ENCODE assay signal across 8 cellular contexts in the genomic region with DNA sequence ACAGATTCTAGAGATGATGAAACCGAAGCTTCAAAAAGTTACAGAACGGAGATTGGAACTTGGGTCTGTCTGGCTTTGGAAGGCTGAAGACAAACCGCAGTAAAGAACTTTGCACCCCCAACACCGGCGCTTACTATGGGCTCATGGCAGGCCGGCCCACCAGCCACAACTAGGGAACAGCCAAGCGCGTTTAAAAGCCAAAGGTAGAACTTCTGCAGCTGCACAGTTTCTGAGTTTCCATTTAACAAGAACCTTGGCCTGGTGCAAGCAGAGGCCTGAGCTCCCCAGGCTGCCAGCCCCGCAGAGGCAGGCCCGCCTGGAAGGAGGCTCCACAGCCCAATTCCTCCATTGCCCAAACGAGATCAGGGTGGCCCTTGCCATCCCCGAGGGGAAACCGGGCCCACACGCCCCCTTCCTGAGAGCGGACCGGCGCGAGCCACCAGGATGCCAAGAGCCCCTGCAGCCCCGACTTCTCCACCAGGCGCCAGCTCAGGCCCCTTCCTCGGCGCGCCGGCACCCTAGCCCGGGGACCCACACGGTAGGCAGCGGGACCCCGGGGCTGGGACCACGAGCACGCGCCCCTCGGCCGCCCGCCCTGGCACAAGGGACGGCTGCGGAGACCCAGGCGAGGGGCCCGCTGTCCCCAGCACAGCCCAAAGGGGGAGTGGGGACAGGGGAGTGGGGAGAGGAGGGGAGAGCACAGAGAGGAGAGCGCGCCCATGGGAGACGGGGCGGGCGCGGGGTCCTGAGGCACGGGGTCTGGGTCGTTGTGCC. TPM values are rescaled to one million over a fixed set of nuclear protein-coding genes. Genes with fewer than 3 reads are reported as not detected.
DNase-seq lines count a peak whose midpoint lies in the region; ATAC-seq and TF ChIP-seq lines count a peak whose summit lies in the region.

No MANE protein-coding gene starts in this region.

- H2AK5ac ChIP-seq in mesenchymal stem cell (ENCODE audit: low read length, severe bottlenecking), result no peak overlapping the region

- intact Hi-C loops in A673 (cut with micrococcal nuclease; ENCODE audit: unreplicated experiment), result no loop called here

- BruUV-seq in A673 (replicated peaks; lab: Mats Ljungman, UMichigan), result no TSS peak

- peak overlapping the region; percentile 71 to 74 for H3K9ac ChIP-seq in duodenal mucosa (ENCODE audit: low read depth in 1 of 2, low read length in 2 of 2)
- peak overlapping the region; percentile 81 for H3K9ac ChIP-seq in mesenchymal stem cell (ENCODE audit: low read length)

- H3K14ac ChIP-seq in mesenchymal stem cell (ENCODE audit: low read length in 2 of 2), result no peak overlapping the region

- H3K4me3 ChIP-seq in A673 (ENCODE audit: low read depth, low read length, poor library complexity, severe bottlenecking) (peak overlapping the region; percentile 97), duodenal mucosa (ENCODE audit: low read depth in 1 of 2, low read length in 2 of 2) (peak overlapping the region; percentile 80 to 89), mesenchymal stem cell (ENCODE audit: insufficient read depth in 1 of 2, low read depth in 1 of 2, low read length in 2 of 2) (peak overlapping the region; percentile 86 to 91), urinary bladder (ENCODE audit: low read depth, low read length) (peak overlapping the region; percentile 100)

- no peak overlapping the region for H4K8ac ChIP-seq in mesenchymal stem cell (ENCODE audit: low read length)

- POLR2A ChIA-PET in A673 (lab: Charles Lee; ENCODE audit: low non-redundant PET), result no interaction called here

- H3K79me1 ChIP-seq in mesenchymal stem cell (replicated peaks; ENCODE audit: low read length, poor library complexity, severe bottlenecking), result peaks cover 36% of the 10 kb centered on the region

- H2BK12ac ChIP-seq in mesenchymal stem cell (ENCODE audit: low read length in 2 of 2), result no peak overlapping the region

- no peak for TF ChIP-seq CTCF in A673 (conservative IDR thresholded peaks at IDR 0.05; ENCODE audit: low read depth, low read length)

- H3K9me3 ChIP-seq in A673 (ENCODE audit: low read depth, low read length, poor library complexity, severe bottlenecking), result no peaks in the 10 kb centered on the region
- H3K9me3 ChIP-seq in duodenal mucosa (ENCODE audit: control insufficient read depth in 1 of 2, low read length in 2 of 2), result no peaks in the 10 kb centered on the region
- H3K9me3 ChIP-seq in mesenchymal stem cell (ENCODE audit: control insufficient read depth, low read length), result no peaks in the 10 kb centered on the region

- peak overlapping the region; percentile 80 for H3K4me2 ChIP-seq in mesenchymal stem cell (ENCODE audit: low read length, poor library complexity, severe bottlenecking)

- H3K23ac ChIP-seq in mesenchymal stem cell (ENCODE audit: low read length in 2 of 2), result peak overlapping the region in 1 of 2 experiments; percentile 29

- WGBS in mesenchymal stem cell, result 6% methylated on average over 36 of the region's 46 CpGs
- WGBS in urinary bladder, result under 1% methylated on average over 46 of the region's 46 CpGs

- no peak overlapping the region for H2BK120ac ChIP-seq in mesenchymal stem cell (ENCODE audit: low read depth, low read length)

- H3K27ac ChIP-seq in A673 (ENCODE audit: low read depth, low read length, poor library complexity, severe bottlenecking), result peak overlapping the region; percentile 89
- no peak overlapping the region for H3K27ac ChIP-seq in duodenal mucosa (ENCODE audit: low read depth, low read length)
- no peak overlapping the region for H3K27ac ChIP-seq in mesenchymal stem cell (ENCODE audit: low read length, poor library complexity, severe bottlenecking)
- H3K27ac ChIP-seq in urinary bladder (ENCODE audit: low read depth), result no peak overlapping the region

- CTCF ChIA-PET in A673 (lab: Charles Lee), result interaction anchor here (0.6 kb wide), 1 partner anchor 16 kb away, joined by 4 read pairs; no protein-coding TSS in a partner anchor

- no peak overlapping the region for H2BK5ac ChIP-seq in mesenchymal stem cell (ENCODE audit: low read depth, low read length, poor library complexity, severe bottlenecking)

- peak; percentile 31 for DNase-seq in A673 (ENCODE audit: low spot score)
- DNase-seq in mesenchymal stem cell, result peak; percentile 34
- DNase-seq in globus pallidus (ENCODE audit: low spot score), result no peak

- H4K91ac ChIP-seq in mesenchymal stem cell (ENCODE audit: low read length), result no peak overlapping the region

- no peak overlapping the region for H3K18ac ChIP-seq in mesenchymal stem cell (ENCODE audit: low read depth in 1 of 2, low read length in 2 of 2)

- peak; percentile 33 for ATAC-seq in GM18867 (IDR thresholded peaks at IDR 0.05; ENCODE audit: unreplicated experiment)
- ATAC-seq in HG03097 (IDR thresholded peaks at IDR 0.05; ENCODE audit: low FRiP score, unreplicated experiment), result peak; percentile 32
- ATAC-seq in SK-N-SH treated with all-trans-retinoic acid at 6 μM for 48 hours, result peak; percentile 68

- H3K36me3 ChIP-seq in A673 (ENCODE audit: insufficient read depth, low read length, poor library complexity, severe bottlenecking) (peaks cover 40% of the 10 kb centered on the region), duodenal mucosa (ENCODE audit: control insufficient read depth in 1 of 2, insufficient read depth in 2 of 2, low read length in 2 of 2) (peaks cover 14 to 40% of the 10 kb centered on the region in 2 donors), mesenchymal stem cell (ENCODE audit: control insufficient read depth in 1 of 2, insufficient read depth in 2 of 2, low read depth in 1 of 2, low read length in 2 of 2) (peaks cover 39 to 43% of the 10 kb centered on the region in 2 experiments), urinary bladder (ENCODE audit: insufficient read depth) (no peaks in the 10 kb centered on the region)

- H3K4me1 ChIP-seq in A673 (ENCODE audit: insufficient read depth, low read length, poor library complexity, severe bottlenecking), result peaks cover 4% of the 10 kb centered on the region
- H3K4me1 ChIP-seq in duodenal mucosa (ENCODE audit: control insufficient read depth in 1 of 2, insufficient read depth in 2 of 2, low read length in 2 of 2), result peaks cover 0 to 19% of the 10 kb centered on the region in 2 donors
- peaks cover 7% of the 10 kb centered on the region for H3K4me1 ChIP-seq in mesenchymal stem cell (ENCODE audit: control insufficient read depth, insufficient read depth, low read depth, low read length)
- H3K4me1 ChIP-seq in urinary bladder (ENCODE audit: insufficient read depth), result peaks cover 2% of the 10 kb centered on the region

- H2AFZ ChIP-seq in mesenchymal stem cell (ENCODE audit: low read depth, low read length), result peak overlapping the region; percentile 8

- no peak overlapping the region for H2BK15ac ChIP-seq in mesenchymal stem cell (ENCODE audit: low read depth, poor library complexity, severe bottlenecking)

- H3K27me3 ChIP-seq in A673 (replicated peaks; ENCODE audit: insufficient read depth, low read depth, low read length, poor library complexity) (no peaks in the 10 kb centered on the region), duodenal mucosa (ENCODE audit: control insufficient read depth in 1 of 2, insufficient read depth in 2 of 2, low read length in 2 of 2) (no peaks in the 10 kb centered on the region), mesenchymal stem cell (ENCODE audit: control insufficient read depth in 1 of 2, insufficient read depth in 1 of 2, low read length in 2 of 2) (no peaks in the 10 kb centered on the region)

- no peak overlapping the region for H3K4ac ChIP-seq in mesenchymal stem cell (ENCODE audit: low read depth in 1 of 2, low read length in 2 of 2)

TF ChIP-seq in SK-N-SH treated with all-trans-retinoic acid at 6 μM for 48 hours, 23 proteins besides CTCF, POLR2A, EP300 and RAD21 (continues in another document):
- TF ChIP-seq RARB (CRISPR knock-in tag; IDR thresholded peaks at IDR 0.05) (no peak), TCF4 (CRISPR knock-in tag; IDR thresholded peaks at IDR 0.05; ENCODE audit: borderline replicate concordance) (no peak), ZNF8 (CRISPR knock-in tag; IDR thresholded peaks at IDR 0.05) (no peak), ZNF565 (CRISPR knock-in tag; conservative IDR thresholded peaks at IDR 0.05; ENCODE audit: low read depth) (no peak), ZFP3 (CRISPR knock-in tag; IDR thresholded peaks at IDR 0.05) (no peak), GLIS3 (CRISPR knock-in tag; IDR thresholded peaks at IDR 0.05) (no peak)
- TF ChIP-seq, protein P1, sequence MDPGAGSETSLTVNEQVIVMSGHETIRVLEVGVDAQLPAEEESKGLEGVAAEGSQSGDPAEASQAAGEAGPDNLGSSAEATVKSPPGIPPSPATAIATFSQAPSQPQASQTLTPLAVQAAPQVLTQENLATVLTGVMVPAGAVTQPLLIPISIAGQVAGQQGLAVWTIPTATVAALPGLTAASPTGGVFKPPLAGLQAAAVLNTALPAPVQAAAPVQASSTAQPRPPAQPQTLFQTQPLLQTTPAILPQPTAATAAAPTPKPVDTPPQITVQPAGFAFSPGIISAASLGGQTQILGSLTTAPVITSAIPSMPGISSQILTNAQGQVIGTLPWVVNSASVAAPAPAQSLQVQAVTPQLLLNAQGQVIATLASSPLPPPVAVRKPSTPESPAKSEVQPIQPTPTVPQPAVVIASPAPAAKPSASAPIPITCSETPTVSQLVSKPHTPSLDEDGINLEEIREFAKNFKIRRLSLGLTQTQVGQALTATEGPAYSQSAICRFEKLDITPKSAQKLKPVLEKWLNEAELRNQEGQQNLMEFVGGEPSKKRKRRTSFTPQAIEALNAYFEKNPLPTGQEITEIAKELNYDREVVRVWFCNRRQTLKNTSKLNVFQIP (CRISPR knock-in tag; IDR thresholded peaks at IDR 0.05; ENCODE audit: borderline replicate concordance, low read depth), result no peak

RNA-seq across cellular contexts. Expression of gene MAD1L1, which starts 0.6 kb away (rescaled TPM):
- total RNA-seq in A673 (2021), result 46.7 and 54.3 TPM in 2 replicates
- 12.7 TPM for polyA plus RNA-seq in mesenchymal stem cell (2013, experiment 1 of 2)
- polyA plus RNA-seq in mesenchymal stem cell (2013, experiment 2 of 2), result 12.2 TPM
- total RNA-seq in urinary bladder, result 23.1 TPM
- polyA plus RNA-seq in urinary bladder, result 27.4 TPM

RNA-seq across cellular contexts. Expression of gene MRM2, which starts 9.8 kb away (rescaled TPM):
- total RNA-seq in A673 (2021), result 50.4 and 51.3 TPM in 2 replicates
- polyA plus RNA-seq in mesenchymal stem cell (2013, experiment 1 of 2), result 15.6 TPM
- polyA plus RNA-seq in mesenchymal stem cell (2013, experiment 2 of 2), result 14.8 TPM
- 10.3 TPM for total RNA-seq in urinary bladder
- 22.6 TPM for polyA plus RNA-seq in urinary bladder

RNA-seq across cellular contexts. Expression of gene NUDT1, which starts 9.8 kb away (rescaled TPM):
- total RNA-seq in A673 (2021) (115 and 117 TPM in 2 replicates), urinary bladder (11.4 TPM)
- polyA plus RNA-seq in mesenchymal stem cell (2013, experiment 1 of 2), result 13.8 TPM
- 13.5 TPM for polyA plus RNA-seq in mesenchymal stem cell (2013, experiment 2 of 2)
- 33.0 TPM for polyA plus RNA-seq in urinary bladder
